ENCODE assay signal across 22 cellular contexts in the genomic region with DNA sequence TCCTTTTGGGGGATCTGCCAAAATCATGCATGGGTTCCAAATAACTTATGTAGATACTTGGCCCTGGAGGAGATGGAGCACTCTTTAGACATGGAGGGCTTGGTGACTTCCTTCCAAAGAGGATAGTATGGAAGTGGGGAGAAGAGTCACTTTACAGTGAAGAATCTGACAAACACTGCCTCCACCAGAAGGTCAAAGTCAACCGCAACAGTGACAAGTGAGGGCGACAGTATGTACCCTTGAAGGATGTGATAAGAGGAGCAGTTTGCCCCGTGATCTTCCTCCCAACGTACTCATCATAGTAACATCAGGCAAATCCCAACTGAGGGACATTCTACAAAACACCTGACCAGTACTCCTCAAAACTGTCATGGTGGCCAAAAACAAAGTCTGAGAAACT.
"Had no signal": no experiment of that assay in that cellular context is flagged by ENCODE, and none has a peak within 500 bp of the region (broad histone marks: within the 10 kb centered on the region; RNA-seq: fewer than 3 reads in every experiment).

No MANE protein-coding gene starts in this region.

- H3K36me3 Mint-ChIP-seq: activated naive CD8-positive, alpha-beta T cell treated with anti-CD3 and anti-CD28 coated beads, Interleukin-2, amount 10 ng/mL, durations not matched to agents 7 days and 5 days had no signal

- H3K4me1 ChIP-seq: adrenal gland had no signal

- H3K27ac ChIP-seq: adrenal gland, brain microvascular endothelial cell, cardiac muscle cell had no signal

- DNase-seq: activated CD4-positive, alpha-beta T cell treated with anti-CD3 and anti-CD28 coated beads for 4 hours; activated CD4-positive, alpha-beta T cell treated with anti-CD3 and anti-CD28 coated beads, Interleukin-2, amount 50 U/mL, for 4 hours; activated CD8-positive, alpha-beta memory T cell treated with anti-CD3 and anti-CD28 coated beads, Interleukin-2, amount 50 U/mL, for 48 hours; activated CD8-positive, alpha-beta T cell treated with anti-CD3 and anti-CD28 coated beads, Interleukin-2, amount 10 ng/mL, durations not matched to agents 7 days and 5 days; activated naive CD4-positive, alpha-beta T cell treated with anti-CD3 and anti-CD28 coated beads, Interleukin-2, amount 50 U/mL, for 16 hours; activated naive CD8-positive, alpha-beta T cell treated with anti-CD3 and anti-CD28 coated beads, Interleukin-2, amount 10 ng/mL, durations not matched to agents 7 days and 5 days; activated T-cell treated with anti-CD3 and anti-CD28 coated beads, Interleukin-2, amount 50 U/mL, for 1 hour; adrenal gland; brain microvascular endothelial cell; Kasumi-1; NCI-H1105 treated with DMSO at 0.1 percent for 48 hours; NCI-H1436 treated with DMSO at 0.1 percent for 48 hours; NCI-H187; NCI-H2081; NCI-H446; NCI-H524; PC-3; SHP77 treated with DMSO at 0.1 percent for 48 hours; T-helper 17 cell; T-helper 9 cell had no signal

- H3K36me3 ChIP-seq: adrenal gland, cardiac muscle cell had no signal

- H3K4me3 ChIP-seq: adrenal gland, cardiac muscle cell had no signal

- H3K4me3 Mint-ChIP-seq: activated CD8-positive, alpha-beta T cell treated with anti-CD3 and anti-CD28 coated beads, Interleukin-2, amount 10 ng/mL, durations not matched to agents 7 days and 5 days; activated naive CD8-positive, alpha-beta T cell treated with anti-CD3 and anti-CD28 coated beads, Interleukin-2, amount 10 ng/mL, durations not matched to agents 7 days and 5 days; T-helper 17 cell had no signal

- H3K9me3 ChIP-seq: adrenal gland had no signal

- ATAC-seq: activated CD4-positive, CD25-positive, alpha-beta regulatory T cell treated with anti-CD3 and anti-CD28 coated beads, Interleukin-2, amount 50 U/mL, for 24 hours; activated CD8-positive, alpha-beta T cell treated with anti-CD3 and anti-CD28 coated beads, Interleukin-2, amount 10 ng/mL, durations not matched to agents 7 days and 5 days; PC-3; T-helper 17 cell had no signal

- H3K27me3 ChIP-seq: adrenal gland, brain microvascular endothelial cell, cardiac muscle cell had no signal

- H3K4me1 Mint-ChIP-seq: activated naive CD8-positive, alpha-beta T cell treated with anti-CD3 and anti-CD28 coated beads, Interleukin-2, amount 10 ng/mL, durations not matched to agents 7 days and 5 days; T-helper 17 cell had no signal

- H3K9me3 Mint-ChIP-seq: activated naive CD8-positive, alpha-beta T cell treated with anti-CD3 and anti-CD28 coated beads, Interleukin-2, amount 10 ng/mL, durations not matched to agents 7 days and 5 days had no signal

- H3K27ac Mint-ChIP-seq: activated CD8-positive, alpha-beta T cell treated with anti-CD3 and anti-CD28 coated beads, Interleukin-2, amount 10 ng/mL, durations not matched to agents 7 days and 5 days; activated naive CD8-positive, alpha-beta T cell treated with anti-CD3 and anti-CD28 coated beads, Interleukin-2, amount 10 ng/mL, durations not matched to agents 7 days and 5 days; T-helper 17 cell had no signal
